ENCODE assay signal across 6 cellular contexts in the genomic region with DNA sequence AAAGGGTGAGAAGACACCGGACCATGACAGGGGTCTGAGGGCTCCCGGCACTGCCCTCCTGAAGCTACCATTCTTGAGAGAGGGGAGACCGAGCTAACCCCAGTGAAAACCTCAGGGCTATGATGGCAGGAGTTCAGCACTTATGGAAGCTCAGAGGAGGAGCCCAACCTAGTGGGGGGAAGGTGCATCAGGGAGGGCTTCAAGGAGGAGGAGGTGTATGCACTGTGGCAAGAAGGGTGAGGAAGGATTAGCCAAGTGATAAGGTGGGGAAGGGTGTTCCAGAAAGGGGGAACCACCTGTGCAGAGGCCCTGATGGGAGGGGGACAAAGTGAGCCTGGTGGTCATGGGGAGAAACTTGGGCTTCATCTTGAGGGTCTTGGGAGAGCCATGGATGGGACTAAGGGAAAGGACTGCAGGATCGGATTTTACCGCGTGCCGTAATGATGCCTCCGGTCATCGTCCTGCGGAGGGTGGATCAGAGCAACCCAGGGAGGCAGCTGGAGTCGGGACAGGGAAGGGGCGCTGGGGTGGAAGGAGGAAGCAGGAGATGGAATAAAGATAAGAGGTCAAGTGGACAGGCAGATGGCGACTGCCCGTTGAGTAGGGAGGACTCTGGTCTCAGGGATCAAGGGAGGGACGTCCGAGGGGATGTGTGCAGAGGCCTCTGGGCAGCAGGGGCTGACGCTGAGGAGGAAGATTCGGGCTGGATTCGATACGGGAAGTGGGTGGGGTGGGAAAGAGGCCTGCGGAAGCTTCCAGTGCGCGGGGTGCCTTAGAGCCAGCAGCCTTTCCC. TPM values are rescaled to one million over a fixed set of nuclear protein-coding genes. Genes with fewer than 3 reads are reported as not detected.
DNase-seq lines count a peak whose midpoint lies in the region; ATAC-seq and TF ChIP-seq lines count a peak whose summit lies in the region.

No MANE protein-coding gene starts in this region.

- H3F3A ChIP-seq in neural cell (ENCODE audit: insufficient read depth, low read length, poor library complexity, severe bottlenecking): no peaks in the 10 kb centered on the region

- TF ChIP-seq CTCF in MCF 10A (IDR thresholded peaks at IDR 0.05; ENCODE audit: unreplicated experiment) (no peak), neural cell (IDR thresholded peaks at IDR 0.05; ENCODE audit: poor library complexity, severe bottlenecking) (no peak)

- peak overlapping the region; percentile 53 for H3K9ac ChIP-seq in neural cell (ENCODE audit: low read length)

- no peaks in the 10 kb centered on the region for H3K36me3 Mint-ChIP-seq in MCF 10A (ENCODE audit: insufficient read depth, unreplicated experiment)

- CTCF ChIA-PET in MCF 10A (lab: Yijun Ruan, JAX): interaction anchor here (0.6 to 1.2 kb wide), 5 partner anchors 9 to 761 kb away, joined by 3 to 6 read pairs (median 3); a partner anchor contains a TSS

- H3K4me3 ChIP-seq in H7 (ENCODE audit: insufficient read depth, low read depth, low read length) (peak overlapping the region; percentile 67), neural cell (ENCODE audit: low read length) (peak overlapping the region; percentile 88)

- peaks cover 35% of the 10 kb centered on the region for H3K27me3 ChIP-seq in H7 (ENCODE audit: control insufficient read depth, insufficient read depth, low read length)
- peaks cover 23% of the 10 kb centered on the region for H3K27me3 ChIP-seq in neural cell (ENCODE audit: insufficient read depth, low read depth, low read length)

- TF ChIP-seq EP300 in neural cell (conservative IDR thresholded peaks at IDR 0.05; ENCODE audit: poor library complexity, severe bottlenecking): no peak

- no peak for ATAC-seq in GM21360 (IDR thresholded peaks at IDR 0.05; ENCODE audit: unreplicated experiment)

- no peak overlapping the region for H3K27ac Mint-ChIP-seq in MCF 10A (ENCODE audit: low read depth, unreplicated experiment)

- no peaks in the 10 kb centered on the region for H3K4me1 Mint-ChIP-seq in MCF 10A (ENCODE audit: insufficient read depth, unreplicated experiment)

- H3K9me3 Mint-ChIP-seq in MCF 10A (ENCODE audit: unreplicated experiment): no peaks in the 10 kb centered on the region

- no TSS peak for BruUV-seq in MCF 10A (replicated peaks; lab: Mats Ljungman, UMichigan)

- peak overlapping the region; percentile 80 for H3K4me3 Mint-ChIP-seq in MCF 10A (ENCODE audit: unreplicated experiment)

- H2AFZ ChIP-seq in neural cell (ENCODE audit: low read depth, low read length): no peak overlapping the region

- no peaks in the 10 kb centered on the region for H4K20me1 ChIP-seq in neural cell (ENCODE audit: insufficient read depth)

- H3K36me3 ChIP-seq in H7 (replicated peaks; ENCODE audit: control insufficient read depth, insufficient read depth, low read length) (no peaks in the 10 kb centered on the region), neural cell (ENCODE audit: insufficient read depth, low read length) (no peaks in the 10 kb centered on the region)

- POLR2A ChIA-PET in MCF 10A (lab: Yijun Ruan, JAX): interaction anchor here (1.0 to 2.2 kb wide), 3 partner anchors 10 to 57 kb away, joined by 6 to 10 read pairs (median 8); a partner anchor contains a TSS

- peaks cover 35% of the 10 kb centered on the region for H3K27me3 Mint-ChIP-seq in MCF 10A (ENCODE audit: insufficient read depth, unreplicated experiment)

- H3K9me2 ChIP-seq in neural cell (ENCODE audit: insufficient read depth, low read length): no peaks in the 10 kb centered on the region

- H3K27ac ChIP-seq in neural cell (ENCODE audit: low read length): no peak overlapping the region

- no peaks in the 10 kb centered on the region for H3K79me2 ChIP-seq in neural cell (replicated peaks; ENCODE audit: insufficient read depth, low read length)

- H3K9me3 ChIP-seq in neural cell (ENCODE audit: low read length): no peaks in the 10 kb centered on the region

- intact Hi-C loops in MCF 10A (cut with micrococcal nuclease): loop anchor here (1.0 kb wide), 1 partner anchor 9 kb away; no protein-coding TSS in a partner anchor

- DNase-seq in H7: no peak
- no peak for DNase-seq in MCF 10A (ENCODE audit: unreplicated experiment)
- no peak for DNase-seq in stimulated activated naive CD4-positive, alpha-beta T cell treated with Interleukin-2 at 50 U/mL for 16 hours (lab: John Stamatoyannopoulos, UW)
- DNase-seq in DMS153 (lab: John Stamatoyannopoulos, UW): no peak

- no peak overlapping the region for H3K4me2 ChIP-seq in neural cell (ENCODE audit: low read length)

- TF ChIP-seq RAD21 in neural cell (conservative IDR thresholded peaks at IDR 0.05): no peak

TF ChIP-seq in neural cell, 6 proteins besides CTCF, POLR2A, EP300 and RAD21:
- TF ChIP-seq EZH2 (IDR thresholded peaks at IDR 0.05; ENCODE audit: borderline replicate concordance, insufficient read depth, low read length, poor library complexity, severe bottlenecking) (no peak), MXI1 (conservative IDR thresholded peaks at IDR 0.05; ENCODE audit: poor library complexity, severe bottlenecking) (no peak), SMC3 (conservative IDR thresholded peaks at IDR 0.05; ENCODE audit: poor library complexity) (no peak), TAF1 (IDR thresholded peaks at IDR 0.05; ENCODE audit: low read depth) (no peak), POLR2AphosphoS5 (IDR thresholded peaks at IDR 0.05) (no peak)
- TF ChIP-seq, protein P1, sequence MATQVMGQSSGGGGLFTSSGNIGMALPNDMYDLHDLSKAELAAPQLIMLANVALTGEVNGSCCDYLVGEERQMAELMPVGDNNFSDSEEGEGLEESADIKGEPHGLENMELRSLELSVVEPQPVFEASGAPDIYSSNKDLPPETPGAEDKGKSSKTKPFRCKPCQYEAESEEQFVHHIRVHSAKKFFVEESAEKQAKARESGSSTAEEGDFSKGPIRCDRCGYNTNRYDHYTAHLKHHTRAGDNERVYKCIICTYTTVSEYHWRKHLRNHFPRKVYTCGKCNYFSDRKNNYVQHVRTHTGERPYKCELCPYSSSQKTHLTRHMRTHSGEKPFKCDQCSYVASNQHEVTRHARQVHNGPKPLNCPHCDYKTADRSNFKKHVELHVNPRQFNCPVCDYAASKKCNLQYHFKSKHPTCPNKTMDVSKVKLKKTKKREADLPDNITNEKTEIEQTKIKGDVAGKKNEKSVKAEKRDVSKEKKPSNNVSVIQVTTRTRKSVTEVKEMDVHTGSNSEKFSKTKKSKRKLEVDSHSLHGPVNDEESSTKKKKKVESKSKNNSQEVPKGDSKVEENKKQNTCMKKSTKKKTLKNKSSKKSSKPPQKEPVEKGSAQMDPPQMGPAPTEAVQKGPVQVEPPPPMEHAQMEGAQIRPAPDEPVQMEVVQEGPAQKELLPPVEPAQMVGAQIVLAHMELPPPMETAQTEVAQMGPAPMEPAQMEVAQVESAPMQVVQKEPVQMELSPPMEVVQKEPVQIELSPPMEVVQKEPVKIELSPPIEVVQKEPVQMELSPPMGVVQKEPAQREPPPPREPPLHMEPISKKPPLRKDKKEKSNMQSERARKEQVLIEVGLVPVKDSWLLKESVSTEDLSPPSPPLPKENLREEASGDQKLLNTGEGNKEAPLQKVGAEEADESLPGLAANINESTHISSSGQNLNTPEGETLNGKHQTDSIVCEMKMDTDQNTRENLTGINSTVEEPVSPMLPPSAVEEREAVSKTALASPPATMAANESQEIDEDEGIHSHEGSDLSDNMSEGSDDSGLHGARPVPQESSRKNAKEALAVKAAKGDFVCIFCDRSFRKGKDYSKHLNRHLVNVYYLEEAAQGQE (IDR thresholded peaks at IDR 0.05; ENCODE audit: borderline replicate concordance): no peak

RNA-seq across cellular contexts. Expression of a gene that starts 13.3 kb away (rescaled TPM):
- 229 and 270 TPM in 2 replicates for total RNA-seq in H7 (2014; rRNA removed; shearing (Covaris generic))
- 289 and 311 TPM in 2 replicates for total RNA-seq in MCF 10A (2022)
- 334 and 380 TPM in 2 replicates for polyA plus RNA-seq in neural cell
- polyA minus RNA-seq in neural cell: 154 and 160 TPM in 2 replicates

RNA-seq across cellular contexts. Expression of a gene that starts 25.4 kb away (rescaled TPM):
- total RNA-seq in H7 (2014; rRNA removed; shearing (Covaris generic)): 0.03 and 0.85 TPM in 2 replicates
- total RNA-seq in MCF 10A (2022): 1.4 and 4.5 TPM in 2 replicates
- 16.0 and 17.1 TPM in 2 replicates for polyA plus RNA-seq in neural cell
- 17.3 and 22.6 TPM in 2 replicates for polyA minus RNA-seq in neural cell

RNA-seq across cellular contexts. Expression of a gene that starts 26.8 kb away (rescaled TPM):
- 0.11 and 0.21 TPM in 2 replicates for total RNA-seq in H7 (2014; rRNA removed; shearing (Covaris generic))
- 0.27 and 1.4 TPM in 2 replicates for total RNA-seq in MCF 10A (2022)
- 0.21 and 0.28 TPM in 2 replicates for polyA plus RNA-seq in neural cell
- 1.2 and 2.9 TPM in 2 replicates for polyA minus RNA-seq in neural cell

RNA-seq across cellular contexts. Expression of a gene that starts 27.5 kb away (rescaled TPM):
- total RNA-seq in H7 (2014; rRNA removed; shearing (Covaris generic)): 1.6 and 4.2 TPM in 2 replicates
- 5.6 and 9.0 TPM in 2 replicates for total RNA-seq in MCF 10A (2022)
- polyA plus RNA-seq in neural cell: 4.9 and 13.7 TPM in 2 replicates
- polyA minus RNA-seq in neural cell: 6.3 TPM in 2 replicates

RNA-seq across cellular contexts. Expression of a gene that starts 41.4 kb away (rescaled TPM):
- 1.9 and 3.3 TPM in 2 replicates for total RNA-seq in H7 (2014; rRNA removed; shearing (Covaris generic))
- 5.3 and 6.2 TPM in 2 replicates for total RNA-seq in MCF 10A (2022)
- not detected in 2 replicates for polyA plus RNA-seq in neural cell
- polyA minus RNA-seq in neural cell: not detected in 2 replicates
